ENCODE assay signal across 2 cellular contexts in genomic region chr1:54866801-54867716, GRCh38.
TF ChIP-seq lines count a peak whose summit lies in the region.

No MANE protein-coding gene starts in this region.

TF ChIP-seq in K562, 482 proteins besides CTCF, POLR2A, EP300 and RAD21:
- TF ChIP-seq ETS1 (conservative IDR thresholded peaks at IDR 0.05; ENCODE audit: control insufficient read depth, low read depth, low read length): no peak
- TF ChIP-seq RBFOX2 (IDR thresholded peaks at IDR 0.05; ENCODE audit: low read depth, low read length): 0 out of 2 replicates have a peak, but pooled peaks have one; percentile 19

TF ChIP-seq in liver, 16 proteins besides CTCF, POLR2A, EP300 and RAD21:
- TF ChIP-seq MAX (IDR thresholded peaks at IDR 0.05) (no peak), RXRA (IDR thresholded peaks at IDR 0.05) (peak; percentile 56 to 64), FOXA1 (IDR thresholded peaks at IDR 0.05) (peak; percentile 57), NR2F2 (IDR thresholded peaks at IDR 0.05) (no peak), YY1 (IDR thresholded peaks at IDR 0.05) (no peak), HNF4A (conservative IDR thresholded peaks at IDR 0.05) (peak; percentile 47 to 52), FOXA2 (IDR thresholded peaks at IDR 0.05) (peak; percentile 59), JUND (IDR thresholded peaks at IDR 0.05) (peak in 1 of 2 donors; percentile 9)
